1 cellular context compared by ENCODE assay signal in the genomic region with DNA sequence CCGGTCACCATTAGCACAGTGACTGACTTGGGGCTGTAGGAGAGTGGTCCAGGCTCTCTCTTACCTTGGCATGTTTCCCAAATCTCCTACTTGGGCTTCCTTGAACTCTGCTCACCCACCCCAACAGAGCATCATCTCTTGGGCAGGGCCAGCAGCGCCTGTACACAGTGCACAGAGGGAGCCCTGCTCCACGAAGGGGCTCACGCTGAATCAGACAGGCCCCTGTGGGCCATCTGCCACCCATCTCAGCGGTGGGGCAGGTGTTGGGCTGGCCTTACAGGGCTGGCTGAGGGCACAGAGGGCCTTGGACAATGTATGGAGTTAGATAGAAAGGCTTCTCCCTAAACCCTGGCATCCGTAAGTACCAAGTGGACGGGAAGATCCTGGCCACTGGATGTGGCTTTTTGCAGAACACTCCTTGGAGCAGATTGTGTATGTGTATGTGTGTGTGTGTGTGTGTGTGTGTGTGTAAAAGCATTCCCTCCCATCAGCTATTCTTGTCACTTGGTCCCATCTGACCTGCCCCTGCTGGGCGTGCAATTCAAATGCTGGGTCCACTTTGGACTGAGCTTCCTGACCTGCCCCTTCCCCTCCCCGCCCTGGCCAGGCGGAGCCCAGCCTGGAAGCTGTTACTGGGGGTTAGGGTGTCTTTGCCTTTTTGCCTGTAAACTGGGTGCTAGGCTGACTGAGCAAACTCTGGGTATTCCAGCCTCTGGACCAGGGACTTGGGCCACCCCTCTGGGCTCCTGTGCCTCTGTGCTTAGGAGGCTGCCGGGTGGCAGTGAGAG.
TF ChIP-seq lines count a peak whose summit lies in the region.

No MANE protein-coding gene starts in this region.

TF ChIP-seq in IMR-90, 13 proteins besides CTCF, POLR2A, EP300 and RAD21:
- TF ChIP-seq MAZ (IDR thresholded peaks at IDR 0.05; ENCODE audit: borderline replicate concordance, low read depth, low read length) (no peak), CHD1 (IDR thresholded peaks at IDR 0.05; ENCODE audit: low read depth, low read length) (no peak)
